In genomic region chr6:7107578-7108195, GRCh38 we compare ENCODE assay signal across 1 cellular context.
A peak's percentile ranks its signal among the peaks of the same experiment; 100 is the strongest.
TF ChIP-seq lines count a peak whose summit lies in the region.

TSS of gene RREB1 (plus strand) at chr6:7107961. CDS start at chr6:7181912, 73,951 bp downstream.

TF ChIP-seq in K562, 482 proteins besides CTCF, POLR2A, EP300 and RAD21 (continued from another document and continues in another):
- TF ChIP-seq, protein P1, sequence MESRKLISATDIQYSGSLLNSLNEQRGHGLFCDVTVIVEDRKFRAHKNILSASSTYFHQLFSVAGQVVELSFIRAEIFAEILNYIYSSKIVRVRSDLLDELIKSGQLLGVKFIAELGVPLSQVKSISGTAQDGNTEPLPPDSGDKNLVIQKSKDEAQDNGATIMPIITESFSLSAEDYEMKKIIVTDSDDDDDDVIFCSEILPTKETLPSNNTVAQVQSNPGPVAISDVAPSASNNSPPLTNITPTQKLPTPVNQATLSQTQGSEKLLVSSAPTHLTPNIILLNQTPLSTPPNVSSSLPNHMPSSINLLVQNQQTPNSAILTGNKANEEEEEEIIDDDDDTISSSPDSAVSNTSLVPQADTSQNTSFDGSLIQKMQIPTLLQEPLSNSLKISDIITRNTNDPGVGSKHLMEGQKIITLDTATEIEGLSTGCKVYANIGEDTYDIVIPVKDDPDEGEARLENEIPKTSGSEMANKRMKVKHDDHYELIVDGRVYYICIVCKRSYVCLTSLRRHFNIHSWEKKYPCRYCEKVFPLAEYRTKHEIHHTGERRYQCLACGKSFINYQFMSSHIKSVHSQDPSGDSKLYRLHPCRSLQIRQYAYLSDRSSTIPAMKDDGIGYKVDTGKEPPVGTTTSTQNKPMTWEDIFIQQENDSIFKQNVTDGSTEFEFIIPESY (CRISPR knock-in tag; IDR thresholded peaks at IDR 0.05): no peak
- peak; percentile 92 for TF ChIP-seq USF1 (CRISPR knock-in tag; IDR thresholded peaks at IDR 0.05)
- 0 out of 2 replicates have a peak, but pooled peaks have one; percentile 13 for TF ChIP-seq SOX6 (IDR thresholded peaks at IDR 0.05)
- TF ChIP-seq, protein P2, sequence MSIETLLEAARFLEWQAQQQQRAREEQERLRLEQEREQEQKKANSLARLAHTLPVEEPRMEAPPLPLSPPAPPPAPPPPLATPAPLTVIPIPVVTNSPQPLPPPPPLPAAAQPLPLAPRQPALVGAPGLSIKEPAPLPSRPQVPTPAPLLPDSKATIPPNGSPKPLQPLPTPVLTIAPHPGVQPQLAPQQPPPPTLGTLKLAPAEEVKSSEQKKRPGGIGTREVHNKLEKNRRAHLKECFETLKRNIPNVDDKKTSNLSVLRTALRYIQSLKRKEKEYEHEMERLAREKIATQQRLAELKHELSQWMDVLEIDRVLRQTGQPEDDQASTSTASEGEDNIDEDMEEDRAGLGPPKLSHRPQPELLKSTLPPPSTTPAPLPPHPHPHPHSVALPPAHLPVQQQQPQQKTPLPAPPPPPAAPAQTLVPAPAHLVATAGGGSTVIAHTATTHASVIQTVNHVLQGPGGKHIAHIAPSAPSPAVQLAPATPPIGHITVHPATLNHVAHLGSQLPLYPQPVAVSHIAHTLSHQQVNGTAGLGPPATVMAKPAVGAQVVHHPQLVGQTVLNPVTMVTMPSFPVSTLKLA (conservative IDR thresholded peaks at IDR 0.05): peak; percentile 67 to 69
- TF ChIP-seq NR4A1 (CRISPR knock-in tag; IDR thresholded peaks at IDR 0.05): no peak
- no peak for TF ChIP-seq NR4A1 (tag; IDR thresholded peaks at IDR 0.05)
- 0 out of 2 replicates have a peak, but pooled peaks have one; percentile 57 for TF ChIP-seq ZKSCAN1 (IDR thresholded peaks at IDR 0.05; ENCODE audit: low read depth, low read length)
- peak; percentile 38; the same call in 1 of the 2 replicates for TF ChIP-seq HCFC1 (IDR thresholded peaks at IDR 0.05; ENCODE audit: low read depth, low read length)
- peak; percentile 58; the same call in 1 of the 2 replicates for TF ChIP-seq TAF7 (tag; IDR thresholded peaks at IDR 0.05)
- 0 out of 2 replicates have a peak, but pooled peaks have one; percentile 40 for TF ChIP-seq PHB (CRISPR knock-in tag; IDR thresholded peaks at IDR 0.05)
- peak; percentile 70 for TF ChIP-seq HMGN3 (IDR thresholded peaks at IDR 0.05; ENCODE audit: borderline replicate concordance, extremely low read depth, insufficient read length, low read depth, low read length)
- no peak for TF ChIP-seq MEIS2 (IDR thresholded peaks at IDR 0.05; ENCODE audit: partially characterized antibody)
- TF ChIP-seq ZNF830 (CRISPR knock-in tag; IDR thresholded peaks at IDR 0.05): 0 out of 2 replicates have a peak, but pooled peaks have one; percentile 54
- no peak for TF ChIP-seq ZNF239 (CRISPR knock-in tag; IDR thresholded peaks at IDR 0.05)
- TF ChIP-seq, protein P3, sequence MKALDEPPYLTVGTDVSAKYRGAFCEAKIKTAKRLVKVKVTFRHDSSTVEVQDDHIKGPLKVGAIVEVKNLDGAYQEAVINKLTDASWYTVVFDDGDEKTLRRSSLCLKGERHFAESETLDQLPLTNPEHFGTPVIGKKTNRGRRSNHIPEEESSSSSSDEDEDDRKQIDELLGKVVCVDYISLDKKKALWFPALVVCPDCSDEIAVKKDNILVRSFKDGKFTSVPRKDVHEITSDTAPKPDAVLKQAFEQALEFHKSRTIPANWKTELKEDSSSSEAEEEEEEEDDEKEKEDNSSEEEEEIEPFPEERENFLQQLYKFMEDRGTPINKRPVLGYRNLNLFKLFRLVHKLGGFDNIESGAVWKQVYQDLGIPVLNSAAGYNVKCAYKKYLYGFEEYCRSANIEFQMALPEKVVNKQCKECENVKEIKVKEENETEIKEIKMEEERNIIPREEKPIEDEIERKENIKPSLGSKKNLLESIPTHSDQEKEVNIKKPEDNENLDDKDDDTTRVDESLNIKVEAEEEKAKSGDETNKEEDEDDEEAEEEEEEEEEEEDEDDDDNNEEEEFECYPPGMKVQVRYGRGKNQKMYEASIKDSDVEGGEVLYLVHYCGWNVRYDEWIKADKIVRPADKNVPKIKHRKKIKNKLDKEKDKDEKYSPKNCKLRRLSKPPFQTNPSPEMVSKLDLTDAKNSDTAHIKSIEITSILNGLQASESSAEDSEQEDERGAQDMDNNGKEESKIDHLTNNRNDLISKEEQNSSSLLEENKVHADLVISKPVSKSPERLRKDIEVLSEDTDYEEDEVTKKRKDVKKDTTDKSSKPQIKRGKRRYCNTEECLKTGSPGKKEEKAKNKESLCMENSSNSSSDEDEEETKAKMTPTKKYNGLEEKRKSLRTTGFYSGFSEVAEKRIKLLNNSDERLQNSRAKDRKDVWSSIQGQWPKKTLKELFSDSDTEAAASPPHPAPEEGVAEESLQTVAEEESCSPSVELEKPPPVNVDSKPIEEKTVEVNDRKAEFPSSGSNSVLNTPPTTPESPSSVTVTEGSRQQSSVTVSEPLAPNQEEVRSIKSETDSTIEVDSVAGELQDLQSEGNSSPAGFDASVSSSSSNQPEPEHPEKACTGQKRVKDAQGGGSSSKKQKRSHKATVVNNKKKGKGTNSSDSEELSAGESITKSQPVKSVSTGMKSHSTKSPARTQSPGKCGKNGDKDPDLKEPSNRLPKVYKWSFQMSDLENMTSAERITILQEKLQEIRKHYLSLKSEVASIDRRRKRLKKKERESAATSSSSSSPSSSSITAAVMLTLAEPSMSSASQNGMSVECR (CRISPR knock-in tag; IDR thresholded peaks at IDR 0.05): peak; percentile 42; the same call in 1 of the 2 replicates
- peak; percentile 46; the same call in 1 of the 2 replicates for TF ChIP-seq PHF8 (IDR thresholded peaks at IDR 0.05; ENCODE audit: borderline replicate concordance, low read length)
- TF ChIP-seq KDM1A (IDR thresholded peaks at IDR 0.05): 0 out of 4 replicates have a peak, but pooled peaks of 1 of the 2 experiments have one; percentile 21
- 0 out of 2 replicates have a peak, but pooled peaks have one; percentile 38 for TF ChIP-seq CHD2 (IDR thresholded peaks at IDR 0.05; ENCODE audit: low read depth, low read length)
- peak; percentile 68; the same call in 1 of the 2 replicates for TF ChIP-seq NR2C2 (CRISPR knock-in tag; IDR thresholded peaks at IDR 0.05)
- TF ChIP-seq NR2C2 (tag; IDR thresholded peaks at IDR 0.05): no peak
- no peak for TF ChIP-seq HDAC8 (tag; IDR thresholded peaks at IDR 0.05)
- TF ChIP-seq ETV1 (tag; conservative IDR thresholded peaks at IDR 0.05; ENCODE audit: low read depth): no peak; the same call in 1 of the 2 replicates
- no peak for TF ChIP-seq TCF7L2 (IDR thresholded peaks at IDR 0.05; ENCODE audit: low read depth, low read length)
- TF ChIP-seq, protein P4, sequence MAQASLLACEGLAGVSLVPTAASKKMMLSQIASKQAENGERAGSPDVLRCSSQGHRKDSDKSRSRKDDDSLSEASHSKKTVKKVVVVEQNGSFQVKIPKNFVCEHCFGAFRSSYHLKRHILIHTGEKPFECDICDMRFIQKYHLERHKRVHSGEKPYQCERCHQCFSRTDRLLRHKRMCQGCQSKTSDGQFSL (CRISPR knock-in tag; IDR thresholded peaks at IDR 0.05): peak; percentile 90; the same call in 1 of the 2 replicates
- TF ChIP-seq, protein P4 (tag; IDR thresholded peaks at IDR 0.05): peak in 1 of 2 experiments; percentile 97; a peak in 2 of 4 replicates
- TF ChIP-seq NR2C1 (IDR thresholded peaks at IDR 0.05): no peak
- peak; percentile 30; the same call in 1 of the 2 replicates for TF ChIP-seq NR2C1 (tag; IDR thresholded peaks at IDR 0.05)
- TF ChIP-seq CREM (IDR thresholded peaks at IDR 0.05; ENCODE audit: low read depth): peak; percentile 81
- peak; percentile 63 for TF ChIP-seq BRD9 (IDR thresholded peaks at IDR 0.05; ENCODE audit: low read depth, partially characterized antibody)
- no peak for TF ChIP-seq PURB (CRISPR knock-in tag; IDR thresholded peaks at IDR 0.05; ENCODE audit: low read depth)
- peak; percentile 41 for TF ChIP-seq CBFA2T2 (conservative IDR thresholded peaks at IDR 0.05)
- TF ChIP-seq CREB1 (IDR thresholded peaks at IDR 0.05): 0 out of 2 replicates have a peak, but pooled peaks have one; percentile 7
- no peak for TF ChIP-seq CREB1 (CRISPR knock-in tag; IDR thresholded peaks at IDR 0.05)
- TF ChIP-seq, protein P5, sequence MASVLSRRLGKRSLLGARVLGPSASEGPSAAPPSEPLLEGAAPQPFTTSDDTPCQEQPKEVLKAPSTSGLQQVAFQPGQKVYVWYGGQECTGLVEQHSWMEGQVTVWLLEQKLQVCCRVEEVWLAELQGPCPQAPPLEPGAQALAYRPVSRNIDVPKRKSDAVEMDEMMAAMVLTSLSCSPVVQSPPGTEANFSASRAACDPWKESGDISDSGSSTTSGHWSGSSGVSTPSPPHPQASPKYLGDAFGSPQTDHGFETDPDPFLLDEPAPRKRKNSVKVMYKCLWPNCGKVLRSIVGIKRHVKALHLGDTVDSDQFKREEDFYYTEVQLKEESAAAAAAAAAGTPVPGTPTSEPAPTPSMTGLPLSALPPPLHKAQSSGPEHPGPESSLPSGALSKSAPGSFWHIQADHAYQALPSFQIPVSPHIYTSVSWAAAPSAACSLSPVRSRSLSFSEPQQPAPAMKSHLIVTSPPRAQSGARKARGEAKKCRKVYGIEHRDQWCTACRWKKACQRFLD (CRISPR knock-in tag; IDR thresholded peaks at IDR 0.05): peak; percentile 65; the same call in 1 of the 2 replicates
- TF ChIP-seq, protein P6, sequence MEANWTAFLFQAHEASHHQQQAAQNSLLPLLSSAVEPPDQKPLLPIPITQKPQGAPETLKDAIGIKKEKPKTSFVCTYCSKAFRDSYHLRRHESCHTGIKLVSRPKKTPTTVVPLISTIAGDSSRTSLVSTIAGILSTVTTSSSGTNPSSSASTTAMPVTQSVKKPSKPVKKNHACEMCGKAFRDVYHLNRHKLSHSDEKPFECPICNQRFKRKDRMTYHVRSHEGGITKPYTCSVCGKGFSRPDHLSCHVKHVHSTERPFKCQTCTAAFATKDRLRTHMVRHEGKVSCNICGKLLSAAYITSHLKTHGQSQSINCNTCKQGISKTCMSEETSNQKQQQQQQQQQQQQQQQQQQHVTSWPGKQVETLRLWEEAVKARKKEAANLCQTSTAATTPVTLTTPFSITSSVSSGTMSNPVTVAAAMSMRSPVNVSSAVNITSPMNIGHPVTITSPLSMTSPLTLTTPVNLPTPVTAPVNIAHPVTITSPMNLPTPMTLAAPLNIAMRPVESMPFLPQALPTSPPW (CRISPR knock-in tag; IDR thresholded peaks at IDR 0.05): peak; percentile 94
- peak; percentile 26 for TF ChIP-seq HNRNPK (IDR thresholded peaks at IDR 0.05; ENCODE audit: low read depth, low read length, poor library complexity, severe bottlenecking)
- TF ChIP-seq DIDO1 (tag; IDR thresholded peaks at IDR 0.05; ENCODE audit: low read depth): no peak
- TF ChIP-seq ELF2 (CRISPR knock-in tag; IDR thresholded peaks at IDR 0.05): 0 out of 2 replicates have a peak, but pooled peaks have one; percentile 28
- TF ChIP-seq, protein P7, sequence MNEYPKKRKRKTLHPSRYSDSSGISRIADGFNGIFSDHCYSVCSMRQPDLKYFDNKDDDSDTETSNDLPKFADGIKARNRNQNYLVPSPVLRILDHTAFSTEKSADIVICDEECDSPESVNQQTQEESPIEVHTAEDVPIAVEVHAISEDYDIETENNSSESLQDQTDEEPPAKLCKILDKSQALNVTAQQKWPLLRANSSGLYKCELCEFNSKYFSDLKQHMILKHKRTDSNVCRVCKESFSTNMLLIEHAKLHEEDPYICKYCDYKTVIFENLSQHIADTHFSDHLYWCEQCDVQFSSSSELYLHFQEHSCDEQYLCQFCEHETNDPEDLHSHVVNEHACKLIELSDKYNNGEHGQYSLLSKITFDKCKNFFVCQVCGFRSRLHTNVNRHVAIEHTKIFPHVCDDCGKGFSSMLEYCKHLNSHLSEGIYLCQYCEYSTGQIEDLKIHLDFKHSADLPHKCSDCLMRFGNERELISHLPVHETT (CRISPR knock-in tag; conservative IDR thresholded peaks at IDR 0.05 in 1 of 2, IDR thresholded peaks at IDR 0.05 in 1 of 2): peak in 1 of 2 experiments; percentile 48; a peak in 1 of 4 replicates
- peak; percentile 2 to 51; a peak in 1 of 4 replicates for TF ChIP-seq MAZ (CRISPR knock-in tag; conservative IDR thresholded peaks at IDR 0.05 in 1 of 2, IDR thresholded peaks at IDR 0.05 in 1 of 2)
- TF ChIP-seq HOXB6 (CRISPR knock-in tag; IDR thresholded peaks at IDR 0.05; ENCODE audit: borderline replicate concordance): no peak
- TF ChIP-seq ATF4 (CRISPR knock-in tag; IDR thresholded peaks at IDR 0.05): no peak
- TF ChIP-seq THRAP3 (IDR thresholded peaks at IDR 0.05; ENCODE audit: borderline replicate concordance): no peak
- TF ChIP-seq BMI1 (IDR thresholded peaks at IDR 0.05; ENCODE audit: low read length): no peak
- peak; percentile 63 for TF ChIP-seq FIP1L1 (IDR thresholded peaks at IDR 0.05; ENCODE audit: low read depth, low read length, poor library complexity, severe bottlenecking)
- peak; percentile 75 for TF ChIP-seq POLR2G (IDR thresholded peaks at IDR 0.05; ENCODE audit: low read depth, low read length)
- 0 out of 4 replicates have a peak, but pooled peaks of 1 of the 2 experiments have one; percentile 11 for TF ChIP-seq TEAD1 (CRISPR knock-in tag; IDR thresholded peaks at IDR 0.05)
- TF ChIP-seq YY1 (IDR thresholded peaks at IDR 0.05; ENCODE audit: borderline replicate concordance in 1 of 3, control insufficient read depth in 1 of 3, extremely low read depth in 1 of 3, insufficient read depth in 3 of 3, insufficient read length in 1 of 3, insufficient replicate concordance in 2 of 3, low read depth in 1 of 3, low read length in 2 of 3): peak; percentile 64 to 90 (median 64)
- TF ChIP-seq, protein P8, sequence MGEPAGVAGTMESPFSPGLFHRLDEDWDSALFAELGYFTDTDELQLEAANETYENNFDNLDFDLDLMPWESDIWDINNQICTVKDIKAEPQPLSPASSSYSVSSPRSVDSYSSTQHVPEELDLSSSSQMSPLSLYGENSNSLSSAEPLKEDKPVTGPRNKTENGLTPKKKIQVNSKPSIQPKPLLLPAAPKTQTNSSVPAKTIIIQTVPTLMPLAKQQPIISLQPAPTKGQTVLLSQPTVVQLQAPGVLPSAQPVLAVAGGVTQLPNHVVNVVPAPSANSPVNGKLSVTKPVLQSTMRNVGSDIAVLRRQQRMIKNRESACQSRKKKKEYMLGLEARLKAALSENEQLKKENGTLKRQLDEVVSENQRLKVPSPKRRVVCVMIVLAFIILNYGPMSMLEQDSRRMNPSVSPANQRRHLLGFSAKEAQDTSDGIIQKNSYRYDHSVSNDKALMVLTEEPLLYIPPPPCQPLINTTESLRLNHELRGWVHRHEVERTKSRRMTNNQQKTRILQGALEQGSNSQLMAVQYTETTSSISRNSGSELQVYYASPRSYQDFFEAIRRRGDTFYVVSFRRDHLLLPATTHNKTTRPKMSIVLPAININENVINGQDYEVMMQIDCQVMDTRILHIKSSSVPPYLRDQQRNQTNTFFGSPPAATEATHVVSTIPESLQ (CRISPR knock-in tag; IDR thresholded peaks at IDR 0.05): peak; percentile 79
